12 cellular contexts compared by ENCODE assay signal in the genomic region with DNA sequence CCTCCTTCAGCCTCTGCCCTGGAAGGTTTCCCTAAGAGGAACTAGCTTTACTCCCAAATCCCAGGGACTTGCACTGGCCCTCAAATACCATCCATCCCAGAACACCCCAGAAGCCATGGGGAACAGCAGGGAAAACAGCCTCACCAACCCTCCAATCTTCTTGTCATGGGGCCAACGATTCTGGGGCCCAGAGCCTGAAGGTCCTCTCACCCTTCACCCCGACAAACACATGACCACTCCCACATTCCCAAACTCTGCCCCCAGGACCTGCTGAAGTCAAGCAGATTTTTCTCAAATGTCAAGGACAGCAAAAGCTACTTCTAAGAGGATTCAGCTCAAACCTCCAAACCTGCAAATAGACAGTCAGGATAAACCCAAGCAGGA.
DNase-seq lines count a peak whose midpoint lies in the region; ATAC-seq and TF ChIP-seq lines count a peak whose summit lies in the region.
"Had no signal": no experiment of that assay in that cellular context is flagged by ENCODE, and none has a peak within 500 bp of the region (broad histone marks: within the 10 kb centered on the region; RNA-seq: fewer than 3 reads in every experiment).

No MANE protein-coding gene starts in this region.

- TF ChIP-seq POLR2A in prostate gland (IDR thresholded peaks at IDR 0.05), result no peak

- WGBS in hepatocyte (ENCODE audit: low lambda C conversion rate, missing lambda C conversion rate), result 48% methylated on average over 2 of the region's 2 CpGs
- WGBS in prostate gland, result 50% methylated on average over 2 of the region's 2 CpGs

- intact Hi-C loops in left ventricle myocardium inferior (cut with micrococcal nuclease) (no loop called here), cardiac septum (cut with DNase I) (loop anchor here (5.0 kb wide), 1 partner anchor 139 kb away; no protein-coding TSS in a partner anchor), prostate gland (cut with DNase I) (loop anchor here (5.0 kb wide), 1 partner anchor 34 kb away; no protein-coding TSS in a partner anchor)

- no peaks in the 10 kb centered on the region for H3K9me2 ChIP-seq in hepatocyte (replicated peaks; ENCODE audit: insufficient read depth)

- H3K27ac Mint-ChIP-seq in stimulated activated memory B cell treated with anti-CD40 and anti-IgM and Interleukin-4, amounts not matched to agents 10 μg/mL and 1 μg/mL and 100 μg/mL, for 72 hours, result no peak overlapping the region
- H3K27ac Mint-ChIP-seq in effector memory CD8-positive, alpha-beta T cell, result peak overlapping the region in 1 of 2 donors; percentile 33

- H3K4me3 ChIP-seq in left ventricle myocardium inferior (no peak overlapping the region), hepatocyte (no peak overlapping the region), prostate gland (no peak overlapping the region)

- H3K9me3 ChIP-seq in left ventricle myocardium inferior (replicated peaks) (no peaks in the 10 kb centered on the region), hepatocyte (ENCODE audit: low read depth) (no peaks in the 10 kb centered on the region), prostate gland (no peaks in the 10 kb centered on the region)

- H3K4me2 ChIP-seq in hepatocyte, result no peak overlapping the region

- no peak for DNase-seq in left ventricle myocardium inferior
- DNase-seq in cardiac septum (ENCODE audit: low spot score), result no peak
- no peak for DNase-seq in hepatocyte (ENCODE audit: low spot score)
- no peak for DNase-seq in prostate gland (ENCODE audit: low spot score)
- DNase-seq in effector memory CD8-positive, alpha-beta T cell, result no peak
- DNase-seq: activated naive CD4-positive, alpha-beta T cell; effector CD8-positive, alpha-beta T cell; GOT3; SIG-M5 had no signal

- H3K79me2 ChIP-seq in hepatocyte, result no peaks in the 10 kb centered on the region

- no peaks in the 10 kb centered on the region for H3K27me3 ChIP-seq in left ventricle myocardium inferior (ENCODE audit: low read depth)
- no peaks in the 10 kb centered on the region for H3K27me3 ChIP-seq in hepatocyte
- H3K27me3 ChIP-seq in prostate gland (replicated peaks; ENCODE audit: insufficient read depth), result no peaks in the 10 kb centered on the region

- H3K4me3 Mint-ChIP-seq in stimulated activated memory B cell treated with anti-CD40 and anti-IgM and Interleukin-4, amounts not matched to agents 10 μg/mL and 1 μg/mL and 100 μg/mL, for 72 hours, result no peak overlapping the region
- H3K4me3 Mint-ChIP-seq in effector memory CD8-positive, alpha-beta T cell, result no peak overlapping the region

- H3K27ac ChIP-seq in left ventricle myocardium inferior (replicated peaks) (peak overlapping the region; percentile 96), hepatocyte (peak overlapping the region; percentile 93), prostate gland (peak overlapping the region; percentile 71 to 79)

- H3K4me1 Mint-ChIP-seq in stimulated activated memory B cell treated with anti-CD40 and anti-IgM and Interleukin-4, amounts not matched to agents 10 μg/mL and 1 μg/mL and 100 μg/mL, for 72 hours, result peaks cover under 1% of the 10 kb centered on the region
- peaks cover 10 to 11% of the 10 kb centered on the region in 2 donors for H3K4me1 Mint-ChIP-seq in effector memory CD8-positive, alpha-beta T cell (ENCODE audit: low read depth in 2 of 2)

- H3K36me3 ChIP-seq in left ventricle myocardium inferior (no peaks in the 10 kb centered on the region), hepatocyte (replicated peaks; ENCODE audit: insufficient read depth, low read depth) (no peaks in the 10 kb centered on the region), prostate gland (no peaks in the 10 kb centered on the region)

- no peak overlapping the region for H2AFZ ChIP-seq in hepatocyte

- no peaks in the 10 kb centered on the region for H3K9me3 Mint-ChIP-seq in stimulated activated memory B cell treated with anti-CD40 and anti-IgM and Interleukin-4, amounts not matched to agents 10 μg/mL and 1 μg/mL and 100 μg/mL, for 72 hours
- H3K9me3 Mint-ChIP-seq in effector memory CD8-positive, alpha-beta T cell, result no peaks in the 10 kb centered on the region

- TF ChIP-seq CTCF in left ventricle myocardium inferior (IDR thresholded peaks at IDR 0.05; ENCODE audit: borderline replicate concordance) (no peak), hepatocyte (IDR thresholded peaks at IDR 0.05; ENCODE audit: poor library complexity) (no peak), prostate gland (IDR thresholded peaks at IDR 0.05) (no peak)

- no peaks in the 10 kb centered on the region for H4K20me1 ChIP-seq in hepatocyte (ENCODE audit: insufficient read depth, poor library complexity, severe bottlenecking)

- H3K4me1 ChIP-seq in left ventricle myocardium inferior, result peaks cover 82% of the 10 kb centered on the region
- peaks cover 62% of the 10 kb centered on the region for H3K4me1 ChIP-seq in hepatocyte (ENCODE audit: insufficient read depth)
- peaks cover 8% of the 10 kb centered on the region for H3K4me1 ChIP-seq in prostate gland (replicated peaks)

- no peak for ATAC-seq in stimulated activated memory B cell treated with anti-CD40 and anti-IgM and Interleukin-4, amounts not matched to agents 10 μg/mL and 1 μg/mL and 100 μg/mL, for 72 hours
- ATAC-seq in HG02571 (IDR thresholded peaks at IDR 0.05; ENCODE audit: unreplicated experiment) (no peak), GM19397 (IDR thresholded peaks at IDR 0.05; ENCODE audit: unreplicated experiment) (no peak)
- no peak for ATAC-seq in effector memory CD8-positive, alpha-beta T cell (replicated peaks)

- no peaks in the 10 kb centered on the region for H3K27me3 Mint-ChIP-seq in stimulated activated memory B cell treated with anti-CD40 and anti-IgM and Interleukin-4, amounts not matched to agents 10 μg/mL and 1 μg/mL and 100 μg/mL, for 72 hours
- H3K27me3 Mint-ChIP-seq in effector memory CD8-positive, alpha-beta T cell, result no peaks in the 10 kb centered on the region

- H3K36me3 Mint-ChIP-seq in stimulated activated memory B cell treated with anti-CD40 and anti-IgM and Interleukin-4, amounts not matched to agents 10 μg/mL and 1 μg/mL and 100 μg/mL, for 72 hours, result no peaks in the 10 kb centered on the region
- peaks cover 6% of the 10 kb centered on the region for H3K36me3 Mint-ChIP-seq in effector memory CD8-positive, alpha-beta T cell (ENCODE audit: insufficient read depth)
